1 cellular context compared by ENCODE assay signal in the genomic region with DNA sequence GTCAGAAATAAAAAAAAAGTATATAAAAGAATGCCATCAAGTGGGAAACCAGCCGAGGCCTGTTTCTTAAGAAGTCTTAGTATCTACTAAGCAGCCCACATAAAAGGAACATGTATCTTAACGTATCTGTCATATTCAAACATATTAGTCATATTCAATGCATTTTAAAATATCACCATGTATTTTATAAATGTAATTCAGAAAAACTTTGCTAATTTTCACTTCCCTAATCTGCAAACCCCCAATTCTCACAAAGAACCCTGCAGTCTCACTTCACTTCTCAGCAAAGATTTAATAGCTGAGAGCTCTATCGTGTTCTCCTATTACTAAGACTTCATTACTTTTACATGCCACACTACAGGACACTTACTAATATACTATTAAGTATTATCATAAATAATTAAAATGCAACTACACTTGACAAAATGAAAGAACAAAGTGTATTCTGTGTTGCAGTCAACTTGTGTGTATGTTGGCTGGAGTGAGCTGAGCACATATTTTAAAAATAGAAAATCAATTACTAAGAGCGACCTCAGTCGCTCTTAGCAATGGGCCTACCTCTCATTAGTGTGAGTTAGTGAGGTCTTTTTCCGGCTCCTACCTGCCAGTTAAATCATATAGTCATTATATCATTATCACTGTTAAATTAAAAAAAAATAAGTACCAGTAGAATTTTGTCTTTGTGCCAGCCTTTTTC.
TF ChIP-seq lines count a peak whose summit lies in the region.

No MANE protein-coding gene starts in this region.

TF ChIP-seq in SK-N-SH, 30 proteins besides CTCF, POLR2A, EP300 and RAD21 (continued from another document):
- TF ChIP-seq CHD2 (IDR thresholded peaks at IDR 0.05; ENCODE audit: low read length, partially characterized antibody): no peak
- no peak for TF ChIP-seq RCOR1 (IDR thresholded peaks at IDR 0.05; ENCODE audit: low read length)
- TF ChIP-seq ELF1 (IDR thresholded peaks at IDR 0.05): no peak
- TF ChIP-seq, protein P1, sequence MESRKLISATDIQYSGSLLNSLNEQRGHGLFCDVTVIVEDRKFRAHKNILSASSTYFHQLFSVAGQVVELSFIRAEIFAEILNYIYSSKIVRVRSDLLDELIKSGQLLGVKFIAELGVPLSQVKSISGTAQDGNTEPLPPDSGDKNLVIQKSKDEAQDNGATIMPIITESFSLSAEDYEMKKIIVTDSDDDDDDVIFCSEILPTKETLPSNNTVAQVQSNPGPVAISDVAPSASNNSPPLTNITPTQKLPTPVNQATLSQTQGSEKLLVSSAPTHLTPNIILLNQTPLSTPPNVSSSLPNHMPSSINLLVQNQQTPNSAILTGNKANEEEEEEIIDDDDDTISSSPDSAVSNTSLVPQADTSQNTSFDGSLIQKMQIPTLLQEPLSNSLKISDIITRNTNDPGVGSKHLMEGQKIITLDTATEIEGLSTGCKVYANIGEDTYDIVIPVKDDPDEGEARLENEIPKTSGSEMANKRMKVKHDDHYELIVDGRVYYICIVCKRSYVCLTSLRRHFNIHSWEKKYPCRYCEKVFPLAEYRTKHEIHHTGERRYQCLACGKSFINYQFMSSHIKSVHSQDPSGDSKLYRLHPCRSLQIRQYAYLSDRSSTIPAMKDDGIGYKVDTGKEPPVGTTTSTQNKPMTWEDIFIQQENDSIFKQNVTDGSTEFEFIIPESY (IDR thresholded peaks at IDR 0.05; ENCODE audit: borderline replicate concordance, low read depth): no peak
